In the genomic region with DNA sequence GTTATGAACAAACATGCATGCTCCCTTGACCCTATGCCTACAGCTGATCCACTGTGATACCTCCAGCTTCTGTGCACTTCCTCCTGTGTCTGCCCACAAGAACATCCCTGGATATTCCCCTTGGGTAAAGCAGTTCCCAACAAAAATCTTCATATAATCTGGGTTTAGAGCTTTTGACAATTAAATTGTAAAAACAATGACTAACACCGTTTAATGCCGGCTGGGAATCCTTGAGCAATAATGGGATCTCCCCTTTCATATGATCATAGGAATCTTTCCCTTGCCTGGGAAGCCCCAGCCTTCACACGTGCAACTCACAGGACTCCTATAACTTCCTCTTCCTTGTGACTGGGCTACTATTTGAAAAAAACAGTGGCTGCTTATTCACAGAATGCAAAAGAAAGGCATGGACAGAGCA, we compare ENCODE assay signal across 15 cellular contexts. TPM values are rescaled to one million over a fixed set of nuclear protein-coding genes. Genes with fewer than 3 reads are reported as not detected.
DNase-seq lines count a peak whose midpoint lies in the region; ATAC-seq and TF ChIP-seq lines count a peak whose summit lies in the region.
"Had no signal": no experiment of that assay in that cellular context is flagged by ENCODE, and none has a peak within 500 bp of the region (broad histone marks: within the 10 kb centered on the region; RNA-seq: fewer than 3 reads in every experiment).

No MANE protein-coding gene starts in this region.

- POLR2A ChIA-PET in PC-9 (lab: Charles Lee; ENCODE audit: unreplicated experiment), result no interaction called here
- POLR2A ChIA-PET in CD8-positive, alpha-beta memory T cell (lab: Charles Lee), result no interaction called here

- H3K79me2 ChIP-seq in PC-9 (ENCODE audit: low read depth) (0 out of 2 replicates have a peak, but pooled peaks cover 5% of the 10 kb centered on the region), osteoblast (ENCODE audit: insufficient read depth, low read length) (no peaks in the 10 kb centered on the region)

- H3K36me3 ChIP-seq in PC-9 (ENCODE audit: low read depth) (no peaks in the 10 kb centered on the region), osteoblast (ENCODE audit: insufficient read depth, low read length) (no peaks in the 10 kb centered on the region)
- H3K36me3 ChIP-seq in CD8-positive, alpha-beta memory T cell (ENCODE audit: insufficient read depth, low read length), result no peaks in the 10 kb centered on the region
- H3K36me3 ChIP-seq: cardiac muscle cell had no signal

- no peaks in the 10 kb centered on the region for H3K9me3 Mint-ChIP-seq in T-helper 2 cell treated with Interferon-gamma antibody and Interleukin-4, amounts not matched to agents 5 μg/mL and 100 μg/mL, for 36 hours
- H3K9me3 Mint-ChIP-seq in CD8-positive, alpha-beta memory T cell, result no peaks in the 10 kb centered on the region

- H3K4me3 Mint-ChIP-seq in T-helper 2 cell treated with Interferon-gamma antibody and Interleukin-4, amounts not matched to agents 5 μg/mL and 100 μg/mL, for 36 hours, result no peak overlapping the region
- no peak overlapping the region for H3K4me3 Mint-ChIP-seq in CD8-positive, alpha-beta memory T cell
- H3K4me3 Mint-ChIP-seq: CD4-positive, alpha-beta memory T cell had no signal

- H3F3A ChIP-seq in PC-9 (ENCODE audit: insufficient read depth, low read depth), result peaks cover 6% of the 10 kb centered on the region; the same call in 1 of the 2 replicates

- no peak for TF ChIP-seq CTCF in PC-9 (conservative IDR thresholded peaks at IDR 0.05)
- no peak for TF ChIP-seq CTCF in osteoblast (IDR thresholded peaks at IDR 0.05; ENCODE audit: extremely low read depth, low read depth, low read length)

- no peaks in the 10 kb centered on the region for H4K20me1 ChIP-seq in PC-9 (ENCODE audit: insufficient read depth)
- no peaks in the 10 kb centered on the region for H4K20me1 ChIP-seq in osteoblast (ENCODE audit: insufficient read depth, low read length)

- H3K27me3 ChIP-seq in PC-9 (ENCODE audit: insufficient read depth, low read depth) (no peaks in the 10 kb centered on the region), osteoblast (ENCODE audit: insufficient read depth, low read length) (no peaks in the 10 kb centered on the region)
- no peaks in the 10 kb centered on the region for H3K27me3 ChIP-seq in CD8-positive, alpha-beta memory T cell (ENCODE audit: insufficient read depth, low read length, poor library complexity, severe bottlenecking)
- H3K27me3 ChIP-seq: testis had no signal

- H3K9me2 ChIP-seq in PC-9 (ENCODE audit: insufficient read depth), result no peaks in the 10 kb centered on the region

- H2AFZ ChIP-seq in PC-9 (no peak overlapping the region), osteoblast (ENCODE audit: low read length) (no peak overlapping the region)

- H3K9me3 ChIP-seq in PC-9 (ENCODE audit: insufficient read depth, low read depth), result no peaks in the 10 kb centered on the region; the same call in 1 of the 2 replicates
- no peaks in the 10 kb centered on the region for H3K9me3 ChIP-seq in osteoblast (ENCODE audit: low read depth, low read length)
- H3K9me3 ChIP-seq in CD8-positive, alpha-beta memory T cell (ENCODE audit: low read length), result no peaks in the 10 kb centered on the region
- H3K9me3 ChIP-seq: testis had no signal

- ATAC-seq in HG03520 (IDR thresholded peaks at IDR 0.05; ENCODE audit: unreplicated experiment), result no peak

- peak overlapping the region; percentile 17; the same call in 1 of the 2 replicates for H3K4me2 ChIP-seq in PC-9
- H3K4me2 ChIP-seq in osteoblast (ENCODE audit: insufficient read depth, low read length), result no peak overlapping the region

- peak; percentile 90 for DNase-seq in ELR (ENCODE audit: low read depth)
- peak in 1 of 2 experiments; percentile 72 for DNase-seq in PC-9
- peak; percentile 56 for DNase-seq in epithelial cell of prostate (ENCODE audit: low read depth, low spot score)
- DNase-seq in osteoblast (ENCODE audit: insufficient read length, low spot score, missing footprints), result peak; percentile 60
- no peak for DNase-seq in T-helper 2 cell treated with Interferon-gamma antibody and Interleukin-4, amounts not matched to agents 5 μg/mL and 100 μg/mL, for 36 hours (ENCODE audit: low spot score)
- DNase-seq in CD8-positive, alpha-beta memory T cell, result no peak
- no peak for DNase-seq in NCI-H1436 (lab: John Stamatoyannopoulos, UW)
- DNase-seq: activated T-cell treated with anti-CD3 and anti-CD28 coated beads, Interleukin-2, amount 50 U/mL, for 1 hour; CD4-positive, alpha-beta memory T cell; glutamatergic neuron; NCI-H1694; testis had no signal

- H3K27ac Mint-ChIP-seq in T-helper 2 cell treated with Interferon-gamma antibody and Interleukin-4, amounts not matched to agents 5 μg/mL and 100 μg/mL, for 36 hours, result no peak overlapping the region
- H3K27ac Mint-ChIP-seq in CD8-positive, alpha-beta memory T cell, result no peak overlapping the region
- H3K27ac Mint-ChIP-seq: CD4-positive, alpha-beta memory T cell had no signal

- H3K4me1 ChIP-seq in PC-9 (replicated peaks; ENCODE audit: insufficient read depth), result peaks cover 27% of the 10 kb centered on the region
- peaks cover 17% of the 10 kb centered on the region for H3K4me1 ChIP-seq in osteoblast (ENCODE audit: insufficient read depth, low read length)
- no peaks in the 10 kb centered on the region for H3K4me1 ChIP-seq in CD8-positive, alpha-beta memory T cell (ENCODE audit: insufficient read depth, low read length)

- no peak overlapping the region for H3K4me3 ChIP-seq in PC-9
- H3K4me3 ChIP-seq in osteoblast (ENCODE audit: insufficient read depth, low read length), result no peak overlapping the region
- H3K4me3 ChIP-seq in CD8-positive, alpha-beta memory T cell (ENCODE audit: low read length), result no peak overlapping the region
- H3K4me3 ChIP-seq: cardiac muscle cell, lung, testis had no signal

- no TSS peak for BruUV-seq in PC-9 (replicated peaks; lab: Mats Ljungman, UMichigan)

- H3K4me1 Mint-ChIP-seq in T-helper 2 cell treated with Interferon-gamma antibody and Interleukin-4, amounts not matched to agents 5 μg/mL and 100 μg/mL, for 36 hours (ENCODE audit: low read depth), result peaks cover 5% of the 10 kb centered on the region
- peaks cover 0 to 4% (median 0%) of the 10 kb centered on the region in 3 donors for H3K4me1 Mint-ChIP-seq in CD8-positive, alpha-beta memory T cell

- intact Hi-C loops in PC-9 (cut with micrococcal nuclease; ENCODE audit: unreplicated experiment), result no loop called here

- no peaks in the 10 kb centered on the region for H3K36me3 Mint-ChIP-seq in T-helper 2 cell treated with Interferon-gamma antibody and Interleukin-4, amounts not matched to agents 5 μg/mL and 100 μg/mL, for 36 hours (ENCODE audit: low read depth)
- no peaks in the 10 kb centered on the region for H3K36me3 Mint-ChIP-seq in CD8-positive, alpha-beta memory T cell
- H3K36me3 Mint-ChIP-seq: CD4-positive, alpha-beta memory T cell had no signal

- CTCF ChIA-PET in PC-9 (lab: Charles Lee), result no interaction called here
- CTCF ChIA-PET in CD8-positive, alpha-beta memory T cell (lab: Charles Lee), result no interaction called here

- H3K27me3 Mint-ChIP-seq in T-helper 2 cell treated with Interferon-gamma antibody and Interleukin-4, amounts not matched to agents 5 μg/mL and 100 μg/mL, for 36 hours (ENCODE audit: low read depth), result peaks cover 18% of the 10 kb centered on the region
- peaks cover 17 to 19% of the 10 kb centered on the region in 2 donors for H3K27me3 Mint-ChIP-seq in CD8-positive, alpha-beta memory T cell

- no peak overlapping the region; the same call in 1 of the 2 replicates for H3K27ac ChIP-seq in PC-9
- no peak overlapping the region for H3K27ac ChIP-seq in epithelial cell of prostate
- H3K27ac ChIP-seq in osteoblast (ENCODE audit: low read depth, low read length), result peak overlapping the region; percentile 35
- H3K27ac ChIP-seq in CD8-positive, alpha-beta memory T cell (ENCODE audit: low read depth, low read length), result no peak overlapping the region
- H3K27ac ChIP-seq: cardiac muscle cell, testis had no signal

RNA-seq across cellular contexts. Expression of a gene that starts 6.3 kb away (rescaled TPM):
- total RNA-seq in PC-9 (2021) (9.3 and 12.4 TPM in 2 replicates), osteoblast (9.1 and 10.5 TPM in 2 replicates)
- total RNA-seq in CD8-positive, alpha-beta memory T cell, result 1 to 10 TPM; 1.5 to 1.9 TPM
- polyA plus RNA-seq in CD8-positive, alpha-beta memory T cell, result not detected
- polyA plus RNA-seq: CD4-positive, alpha-beta memory T cell had no signal

Comparison
In these comparisons a context has a peak if more than half of its experiments do, and no peak if none do; other contexts are left out.
1. DNase-seq: peak in ELR (single experiment), epithelial cell of prostate (single experiment) and osteoblast (single experiment); none in T-helper 2 cell treated with Interferon-gamma antibody and Interleukin-4, amounts not matched to agents 5 μg/mL and 100 μg/mL, for 36 hours (single experiment), CD8-positive, alpha-beta memory T cell (0 of 5) and NCI-H1436 (single experiment).